Comparison of ENCODE assay signal across 22 cellular contexts in genomic region chr18:74608681-74609080, GRCh38.
"Had no signal": no experiment of that assay in that cellular context is flagged by ENCODE, and none has a peak within 500 bp of the region (broad histone marks: within the 10 kb centered on the region; RNA-seq: fewer than 3 reads in every experiment).

No MANE protein-coding gene starts in this region.

- H3K4me1 ChIP-seq: esophagus squamous epithelium, transverse colon had no signal

- H3K36me3 ChIP-seq: esophagus squamous epithelium, sigmoid colon, thoracic aorta, transverse colon had no signal

- DNase-seq: effector memory CD4-positive, alpha-beta T cell; esophagus squamous epithelium; foreskin melanocyte; head of caudate nucleus; kidney; left colon; left ventricle myocardium superior; mesendoderm; naive B cell; occipital lobe; psoas muscle; sigmoid colon; stimulated activated CD4-positive, alpha-beta T cell treated with anti-CD3 and anti-CD28 coated beads, Interleukin-2, amount 100 ng/mL, for 48 hours; stimulated activated naive CD8-positive, alpha-beta T cell treated with anti-CD3 and anti-CD28 coated beads, Interleukin-15, amount 100 ng/mL, for 72 hours; transverse colon had no signal

- H3K27me3 ChIP-seq: esophagus squamous epithelium, hepatocyte, sigmoid colon, transverse colon had no signal

- H3K4me3 Mint-ChIP-seq: central memory CD8-positive, alpha-beta T cell; naive B cell; nephron; stimulated activated naive CD8-positive, alpha-beta T cell treated with anti-CD3 and anti-CD28 coated beads, Interleukin-15, amount 100 ng/mL, for 72 hours had no signal

- H3K27ac Mint-ChIP-seq: naive B cell, nephron had no signal

- H3K9me3 Mint-ChIP-seq: central memory CD8-positive, alpha-beta T cell; naive B cell; nephron; stimulated activated naive CD8-positive, alpha-beta T cell treated with anti-CD3 and anti-CD28 coated beads, Interleukin-15, amount 100 ng/mL, for 72 hours had no signal

- H3K27me3 Mint-ChIP-seq: central memory CD8-positive, alpha-beta T cell; naive B cell; stimulated activated naive CD8-positive, alpha-beta T cell treated with anti-CD3 and anti-CD28 coated beads, Interleukin-15, amount 100 ng/mL, for 72 hours had no signal

- H3K27ac ChIP-seq: esophagus squamous epithelium, hepatocyte, parathyroid adenoma, psoas muscle, sigmoid colon, skin epidermis, thoracic aorta, transverse colon had no signal

- H3K36me3 Mint-ChIP-seq: naive B cell had no signal

- H3K9me3 ChIP-seq: esophagus squamous epithelium, psoas muscle, sigmoid colon, thoracic aorta, transverse colon had no signal

- FAIRE-seq: endometrium, kidney had no signal

- H3K9ac ChIP-seq: parathyroid adenoma had no signal

- ATAC-seq: left colon, left ventricle myocardium superior, psoas muscle had no signal

- H3K4me3 ChIP-seq: esophagus squamous epithelium, hepatocyte, psoas muscle, sigmoid colon, skin epidermis, thoracic aorta, transverse colon had no signal
